In the genomic region with DNA sequence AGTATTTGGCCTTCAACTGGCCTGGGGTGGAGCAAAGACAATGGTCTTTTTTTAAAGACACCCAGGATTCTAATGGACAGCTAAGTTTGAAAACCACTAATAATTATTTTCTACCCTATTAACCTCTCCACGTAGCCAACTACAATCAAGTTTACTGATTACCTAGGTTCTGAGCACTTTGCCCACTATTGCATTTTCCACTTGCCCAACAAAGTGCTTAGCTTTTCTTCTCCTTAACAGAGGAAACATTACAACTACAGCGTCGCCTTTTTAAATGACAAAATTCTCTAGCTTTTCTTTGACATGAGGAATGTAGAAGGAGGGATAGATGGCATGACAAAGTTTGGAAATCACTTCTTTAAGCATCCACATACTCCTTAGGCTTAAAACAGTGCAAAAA, we compare ENCODE assay signal across 8 cellular contexts. TPM values are rescaled to one million over a fixed set of nuclear protein-coding genes. Genes with fewer than 3 reads are reported as not detected.
DNase-seq lines count a peak whose midpoint lies in the region; ATAC-seq and TF ChIP-seq lines count a peak whose summit lies in the region.

No MANE protein-coding gene starts in this region.

- H3K27ac ChIP-seq in skin epidermis, result peak overlapping the region in 12 of 21 experiments; percentile 8 to 100 (median 98)

- H3K4me3 Mint-ChIP-seq in activated B cell treated with CpG ODN at 0.5 μM for 24 hours, result peak overlapping the region; percentile 50

- no peaks in the 10 kb centered on the region for H3K9me3 ChIP-seq in HAP-1

- ATAC-seq in activated B cell treated with CpG ODN at 0.5 μM for 24 hours (ENCODE audit: low read depth), result no peak
- no peak for ATAC-seq in GM21528 (IDR thresholded peaks at IDR 0.05; ENCODE audit: low FRiP score, unreplicated experiment)

- H3K27ac Mint-ChIP-seq in activated B cell treated with CpG ODN at 0.5 μM for 24 hours, result no peak overlapping the region

- H3K27me3 Mint-ChIP-seq in activated B cell treated with CpG ODN at 0.5 μM for 24 hours, result no peaks in the 10 kb centered on the region

- CTCF ChIA-PET in activated B cell treated with CpG ODN at 0.5 μM for 24 hours (lab: Charles Lee), result no interaction called here

- DNase-seq in HAP-1 (ENCODE audit: low spot score in 2 of 2) (no peak), activated B cell treated with CpG ODN at 0.5 μM for 24 hours (no peak), foreskin fibroblast (no peak), SW 1271 (lab: John Stamatoyannopoulos, UW) (no peak), glomerular visceral epithelial cell (ENCODE audit: extremely low spot score) (no peak), DMS79 treated with DMSO at 0.1 percent for 48 hours (lab: John Stamatoyannopoulos, UW) (no peak)

- H3K4me1 ChIP-seq in HAP-1, result peaks cover 21% of the 10 kb centered on the region

- H3K9me3 Mint-ChIP-seq in activated B cell treated with CpG ODN at 0.5 μM for 24 hours, result no peaks in the 10 kb centered on the region

- in situ Hi-C loops in HAP-1 (cut with MboI; ENCODE audit: low sequenced_read_pairs), result no loop called here

- peaks cover 61% of the 10 kb centered on the region for H3K4me1 Mint-ChIP-seq in activated B cell treated with CpG ODN at 0.5 μM for 24 hours

- no peaks in the 10 kb centered on the region for H3K27me3 ChIP-seq in HAP-1 (ENCODE audit: low read depth)

- intact Hi-C loops in activated B cell treated with CpG ODN at 0.5 μM for 24 hours (cut with micrococcal nuclease), result loop anchor here (5.0 to 10.0 kb wide), 4 partner anchors 318 to 1885 kb away; partner anchors contain the start of genes CEP135, EXOC1 and RASL11B

- TF ChIP-seq CTCF in activated B cell treated with CpG ODN at 0.5 μM for 24 hours (IDR thresholded peaks at IDR 0.05) (no peak), foreskin fibroblast (IDR thresholded peaks at IDR 0.05; ENCODE audit: low read depth, low read length) (no peak)

- POLR2A ChIA-PET in activated B cell treated with CpG ODN at 0.5 μM for 24 hours (lab: Charles Lee), result no interaction called here

- peaks cover 15% of the 10 kb centered on the region for H3K36me3 Mint-ChIP-seq in activated B cell treated with CpG ODN at 0.5 μM for 24 hours (ENCODE audit: low read depth)

- H3K4me3 ChIP-seq in HAP-1, result peak overlapping the region; percentile 68
- H3K4me3 ChIP-seq in foreskin fibroblast (ENCODE audit: low read depth in 1 of 2, low read length in 2 of 2), result peak overlapping the region; percentile 95 to 100
- peak overlapping the region; percentile 68 to 99 (median 91) for H3K4me3 ChIP-seq in skin epidermis

- H3K36me3 ChIP-seq in HAP-1 (replicated peaks), result no peaks in the 10 kb centered on the region

RNA-seq across cellular contexts. Expression of gene CHIC2, which starts 2.0 kb away (rescaled TPM):
- 17.5 and 21.6 TPM in 2 replicates for total RNA-seq in activated B cell treated with CpG ODN at 0.5 μM for 24 hours

RNA-seq across cellular contexts. Expression of gene GSX2, which starts 37.6 kb away (rescaled TPM):
- total RNA-seq in activated B cell treated with CpG ODN at 0.5 μM for 24 hours, result not detected in 2 replicates
